In the genomic region with DNA sequence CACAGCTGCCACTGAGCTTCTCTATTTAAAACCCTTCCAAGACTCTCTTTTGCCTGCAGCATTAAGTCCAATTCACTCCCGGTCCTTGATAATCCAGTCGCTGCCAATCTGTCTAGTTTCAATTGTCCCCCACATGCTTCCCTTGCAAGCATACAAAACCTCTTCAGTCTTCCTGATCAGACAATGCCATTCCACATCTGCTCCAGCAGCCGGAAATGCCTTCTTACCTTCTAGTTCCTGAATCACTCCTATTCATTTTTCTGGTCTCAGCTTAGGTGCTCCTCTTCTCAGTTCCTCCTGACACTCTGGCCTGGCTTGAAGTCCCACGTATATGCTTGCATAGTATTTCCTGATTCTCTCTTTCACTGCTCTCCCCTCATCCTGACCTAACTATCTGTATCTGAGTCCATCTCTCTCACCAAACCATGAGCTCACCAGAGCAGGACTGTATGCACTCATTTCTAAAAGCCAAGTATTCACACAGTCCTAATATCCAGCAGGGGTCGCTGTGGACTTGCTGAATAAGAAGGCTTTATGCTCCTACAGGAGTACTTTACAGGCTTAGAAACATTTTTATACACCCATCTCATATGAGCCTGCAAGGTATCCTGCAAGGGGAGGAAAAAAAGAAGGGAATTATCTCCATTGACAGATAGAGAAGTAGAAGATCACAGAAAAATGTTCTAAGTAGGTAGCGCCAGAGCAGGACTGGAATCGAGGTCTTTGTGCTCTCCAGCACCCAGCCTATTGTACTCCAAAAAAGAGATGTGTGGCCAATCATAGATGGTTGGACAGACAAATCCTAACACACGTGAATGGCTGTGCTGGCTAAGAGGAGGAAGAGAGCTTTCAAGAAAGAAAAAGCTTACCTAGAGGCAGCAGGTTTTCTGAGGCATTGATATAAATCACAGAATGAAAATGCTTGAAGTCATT, we compare ENCODE assay signal across 9 cellular contexts. TPM values are rescaled to one million over a fixed set of nuclear protein-coding genes. Genes with fewer than 3 reads are reported as not detected.
A peak's percentile ranks its signal among the peaks of the same experiment; 100 is the strongest.
DNase-seq lines count a peak whose midpoint lies in the region; ATAC-seq and TF ChIP-seq lines count a peak whose summit lies in the region.
"Had no signal": no experiment of that assay in that cellular context is flagged by ENCODE, and none has a peak within 500 bp of the region (broad histone marks: within the 10 kb centered on the region; RNA-seq: fewer than 3 reads in every experiment).

No MANE protein-coding gene starts in this region.

- H3K4me3 ChIP-seq in GM23248 (no peak overlapping the region), SU-DHL-6 (ENCODE audit: insufficient read depth, low read length, poor library complexity, severe bottlenecking) (no peak overlapping the region), adrenal gland (no peak overlapping the region), heart right ventricle (no peak overlapping the region)

- 58 to 59% methylated on average over 8 of the region's 8 CpGs for WGBS in GM23248 (ENCODE audit: low coverage in 1 of 2, low lambda C conversion rate in 2 of 2, missing lambda C conversion rate in 2 of 2), 2 experiments
- WGBS in adrenal gland, 4 donors, result 57 to 61% (median 58%) methylated on average over 8 of the region's 8 CpGs
- WGBS in heart right ventricle, 2 donors, result 60 to 64% methylated on average over 8 of the region's 8 CpGs

- H3K4me2 ChIP-seq in GM23248 (ENCODE audit: unreplicated experiment), result no peak overlapping the region
- H3K4me2 ChIP-seq in SU-DHL-6 (ENCODE audit: low read depth, low read length, poor library complexity, severe bottlenecking), result no peak overlapping the region

- H3K27me3 ChIP-seq in GM23248 (replicated peaks; ENCODE audit: insufficient read depth), result no peaks in the 10 kb centered on the region
- no peaks in the 10 kb centered on the region for H3K27me3 ChIP-seq in SU-DHL-6 (ENCODE audit: low read length)
- H3K27me3 ChIP-seq in adrenal gland, result no peaks in the 10 kb centered on the region
- H3K27me3 ChIP-seq in heart right ventricle, result no peaks in the 10 kb centered on the region

- H3K27ac ChIP-seq in GM23248 (no peak overlapping the region), SU-DHL-6 (ENCODE audit: low read depth, low read length) (no peak overlapping the region), adrenal gland (no peak overlapping the region), heart right ventricle (no peak overlapping the region)

- DNase-seq in Calu3 (peak; percentile 68), GM23248 (peak; percentile 93), NCI-H1436 (lab: John Stamatoyannopoulos, UW) (peak; percentile 79), adrenal gland (peak; percentile 75 to 92 (median 82)), heart right ventricle (peak in 1 of 2 donors; percentile 74), retina (peak; percentile 63)

- intact Hi-C loops in Calu3 (cut with micrococcal nuclease; ENCODE audit: unreplicated experiment) (loop anchor here (2.0 to 5.0 kb wide), 4 partner anchors 103 to 319 kb away; no protein-coding TSS in a partner anchor), adrenal gland (cut with DNase I) (loop anchor here (5.0 kb wide), 3 partner anchors 103 to 278 kb away; no protein-coding TSS in a partner anchor), heart right ventricle (cut with DNase I) (loop anchor here (1.0 to 10.0 kb wide), 9 partner anchors 101 to 323 kb away; a partner anchor contains a TSS)

- no peaks in the 10 kb centered on the region for H3K36me3 Mint-ChIP-seq in Calu3 (ENCODE audit: insufficient read depth, unreplicated experiment)

- BruUV-seq in Calu3 (replicated peaks; lab: Mats Ljungman, UMichigan), result no TSS peak

- H2AFZ ChIP-seq in GM23248, result no peak overlapping the region
- no peak overlapping the region for H2AFZ ChIP-seq in SU-DHL-6 (ENCODE audit: low read depth, low read length, severe bottlenecking)

- no peaks in the 10 kb centered on the region for H3K4me1 Mint-ChIP-seq in Calu3 (ENCODE audit: low read depth, unreplicated experiment)

- H3K27ac Mint-ChIP-seq in Calu3 (ENCODE audit: unreplicated experiment), result no peak overlapping the region
- H3K27ac Mint-ChIP-seq: T-helper 1 cell treated with Interleukin-12 subunit alpha and Interleukin-12 subunit beta and Interleukin-4 antibody, amounts not matched to agents 30 μg/mL and 1 μg/mL, for 36 hours had no signal

- H3K9me2 ChIP-seq in GM23248 (ENCODE audit: insufficient read depth), result no peaks in the 10 kb centered on the region
- H3K9me2 ChIP-seq in SU-DHL-6 (replicated peaks; ENCODE audit: insufficient read depth, low read length), result no peaks in the 10 kb centered on the region

- no peaks in the 10 kb centered on the region for H3K79me2 ChIP-seq in GM23248 (ENCODE audit: insufficient read depth)
- H3K79me2 ChIP-seq in SU-DHL-6 (ENCODE audit: insufficient read depth, low read length), result no peaks in the 10 kb centered on the region

- ATAC-seq in heart right ventricle (peak; percentile 78 to 89 (median 85)), HG03175 (IDR thresholded peaks at IDR 0.05; ENCODE audit: unreplicated experiment) (no peak)

- H4K20me1 ChIP-seq in GM23248 (ENCODE audit: insufficient read depth), result no peaks in the 10 kb centered on the region
- H4K20me1 ChIP-seq in SU-DHL-6 (ENCODE audit: low read depth, low read length), result no peaks in the 10 kb centered on the region

- CTCF ChIA-PET in Calu3 (lab: Charles Lee), result interaction anchor here (0.5 to 1.9 kb wide), 10 partner anchors 9 to 319 kb away, joined by 3 to 16 read pairs (median 3); a partner anchor contains a TSS

- H3K9me3 ChIP-seq in GM23248 (ENCODE audit: low read depth) (no peaks in the 10 kb centered on the region), SU-DHL-6 (ENCODE audit: insufficient read depth, low read length) (no peaks in the 10 kb centered on the region), adrenal gland (replicated peaks in 1 of 3) (no peaks in the 10 kb centered on the region), heart right ventricle (no peaks in the 10 kb centered on the region)

- H3K4me3 Mint-ChIP-seq in Calu3 (ENCODE audit: low read depth, unreplicated experiment), result no peak overlapping the region
- H3K4me3 Mint-ChIP-seq: T-helper 1 cell treated with Interleukin-12 subunit alpha and Interleukin-12 subunit beta and Interleukin-4 antibody, amounts not matched to agents 30 μg/mL and 1 μg/mL, for 36 hours had no signal

- in situ Hi-C loops in GM23248 (cut with MboI), result no loop called here

- H3K36me3 ChIP-seq in GM23248 (ENCODE audit: low read depth) (no peaks in the 10 kb centered on the region), SU-DHL-6 (ENCODE audit: low read length) (no peaks in the 10 kb centered on the region), adrenal gland (replicated peaks in 1 of 2) (peaks cover 0 to 7% of the 10 kb centered on the region in 2 donors), heart right ventricle (peaks cover 0 to 100% (median 14%) of the 10 kb centered on the region in 9 donors)

- no peaks in the 10 kb centered on the region for H3K27me3 Mint-ChIP-seq in Calu3 (ENCODE audit: unreplicated experiment)

- TF ChIP-seq CTCF in Calu3 (IDR thresholded peaks at IDR 0.05; ENCODE audit: unreplicated experiment) (peak; percentile 63), SU-DHL-6 (IDR thresholded peaks at IDR 0.05; ENCODE audit: insufficient read depth, low read length, poor library complexity, severe bottlenecking) (peak; percentile 94), adrenal gland (IDR thresholded peaks at IDR 0.05) (peak; percentile 78 to 92 (median 90)), heart right ventricle (IDR thresholded peaks at IDR 0.05) (peak; percentile 75 to 91 (median 85))

- peaks cover 46% of the 10 kb centered on the region for H3K4me1 ChIP-seq in GM23248 (ENCODE audit: insufficient read depth)
- H3K4me1 ChIP-seq in adrenal gland (replicated peaks in 1 of 2), result no peaks in the 10 kb centered on the region
- H3K4me1 ChIP-seq in heart right ventricle, result no peaks in the 10 kb centered on the region

- H3K9ac ChIP-seq in GM23248 (no peak overlapping the region), SU-DHL-6 (ENCODE audit: low read length) (no peak overlapping the region)

- no peaks in the 10 kb centered on the region for H3K9me3 Mint-ChIP-seq in Calu3 (ENCODE audit: low read depth, unreplicated experiment)
- H3K9me3 Mint-ChIP-seq: T-helper 1 cell treated with Interleukin-12 subunit alpha and Interleukin-12 subunit beta and Interleukin-4 antibody, amounts not matched to agents 30 μg/mL and 1 μg/mL, for 36 hours had no signal

- no peak for TF ChIP-seq POLR2A in adrenal gland (IDR thresholded peaks at IDR 0.05)

- H3F3A ChIP-seq in GM23248 (ENCODE audit: insufficient read depth) (peaks cover 24% of the 10 kb centered on the region), SU-DHL-6 (ENCODE audit: insufficient read depth) (no peaks in the 10 kb centered on the region)

RNA-seq across cellular contexts. Expression of a gene that starts 19.2 kb away (rescaled TPM):
- total RNA-seq in Calu3 (2022) (18.4 and 20.1 TPM in 2 replicates), adrenal gland (10 to 100 TPM; 10.4 to 50.2 (median 14.0) TPM), heart right ventricle (10 to 100 TPM in 6 of 10 donors, 1 to 10 TPM in 4; 4.0 to 22.8 (median 11.7) TPM)
- total RNA-seq in GM23248 (2014; rRNA removed; shearing (Covaris generic)), result 1.4 and 3.2 TPM in 2 replicates
- polyA plus RNA-seq in GM23248 (2016; fragmentation: Nextera tagmentation; extraction: Ambion mirVana) (7.0 and 7.3 TPM in 2 replicates), adrenal gland (1 to 10 TPM; 3.1 to 7.2 (median 6.3) TPM), heart right ventricle (1 to 10 TPM; 1.8 to 4.3 TPM)

RNA-seq across cellular contexts. Expression of a gene that starts 19.4 kb away (rescaled TPM):
- total RNA-seq in Calu3 (2022) (195 and 209 TPM in 2 replicates), adrenal gland (100 to 1,000 TPM in 4 of 8 donors, 10 to 100 TPM in 4; 38.6 to 287 (median 130) TPM), heart right ventricle (100 to 1,000 TPM in 5 of 10 donors, 10 to 100 TPM in 5; 78.4 to 128 (median 99.5) TPM)
- 51.1 and 316 TPM in 2 replicates for total RNA-seq in GM23248 (2014; rRNA removed; shearing (Covaris generic))
- polyA plus RNA-seq in GM23248 (2016; fragmentation: Nextera tagmentation; extraction: Ambion mirVana) (335 and 370 TPM in 2 replicates), adrenal gland (100 to 1,000 TPM in 2 of 3 donors, 10 to 100 TPM in 1; 64.5 to 259 (median 149) TPM), heart right ventricle (100 to 1,000 TPM; 116 to 143 TPM)

RNA-seq across cellular contexts. Expression of a gene that starts 59.0 kb away (rescaled TPM):
- total RNA-seq in Calu3 (2022) (11.4 and 14.2 TPM in 2 replicates), adrenal gland (10 to 100 TPM; 17.7 to 34.9 (median 23.6) TPM), heart right ventricle (10 to 100 TPM in 4 of 10 donors, 1 to 10 TPM in 6; 3.4 to 16.1 (median 9.9) TPM)
- total RNA-seq in GM23248 (2014; rRNA removed; shearing (Covaris generic)), result 6.2 and 6.4 TPM in 2 replicates
- polyA plus RNA-seq in GM23248 (2016; fragmentation: Nextera tagmentation; extraction: Ambion mirVana) (2.3 and 2.5 TPM in 2 replicates), adrenal gland (10 to 100 TPM in 2 of 3 donors, 1 to 10 TPM in 1; 8.3 to 18.2 (median 12.6) TPM), heart right ventricle (1 to 10 TPM; 2.6 to 6.3 TPM)
